ENCODE assay signal across 12 cellular contexts in genomic region chr18:35688757-35689156, GRCh38.
DNase-seq lines count a peak whose midpoint lies in the region; ATAC-seq and TF ChIP-seq lines count a peak whose summit lies in the region.
"Had no signal": no experiment of that assay in that cellular context is flagged by ENCODE, and none has a peak within 500 bp of the region (broad histone marks: within the 10 kb centered on the region; RNA-seq: fewer than 3 reads in every experiment).

No MANE protein-coding gene starts in this region.

- H3K9me3 Mint-ChIP-seq in activated T-helper 17 cell treated with anti-CD3 and anti-CD28 coated beads, Interleukin-2, amount 50 U/mL, for 72 hours: no peaks in the 10 kb centered on the region

- no peak overlapping the region for H3K27ac Mint-ChIP-seq in activated T-helper 17 cell treated with anti-CD3 and anti-CD28 coated beads, Interleukin-2, amount 50 U/mL, for 72 hours

- ATAC-seq in GM18519 (IDR thresholded peaks at IDR 0.05; ENCODE audit: low FRiP score, unreplicated experiment) (peak; percentile 92), GM21529 (IDR thresholded peaks at IDR 0.05; ENCODE audit: unreplicated experiment) (peak; percentile 54), HG03280 (IDR thresholded peaks at IDR 0.05; ENCODE audit: unreplicated experiment) (peak; percentile 75)
- ATAC-seq in activated T-helper 17 cell treated with anti-CD3 and anti-CD28 coated beads, Interleukin-2, amount 50 U/mL, for 72 hours (replicated peaks): no peak

- H3K36me3 Mint-ChIP-seq in activated T-helper 17 cell treated with anti-CD3 and anti-CD28 coated beads, Interleukin-2, amount 50 U/mL, for 72 hours (ENCODE audit: low read depth): peaks cover 61% of the 10 kb centered on the region

- H3K36me3 ChIP-seq in MG63: peaks cover 17% of the 10 kb centered on the region; the same call in 1 of the 2 replicates
- H3K36me3 ChIP-seq: uterus had no signal

- H3K4me3 Mint-ChIP-seq in activated T-helper 17 cell treated with anti-CD3 and anti-CD28 coated beads, Interleukin-2, amount 50 U/mL, for 72 hours: no peak overlapping the region

- no peaks in the 10 kb centered on the region for H3K9me3 ChIP-seq in MG63
- H3K9me3 ChIP-seq: neutrophil, uterus had no signal

- TF ChIP-seq CTCF in fibroblast of villous mesenchyme (IDR thresholded peaks at IDR 0.05; ENCODE audit: insufficient read depth, low read depth, low read length): no peak

- no peaks in the 10 kb centered on the region for H3K27me3 ChIP-seq in MG63
- H3K27me3 ChIP-seq: neutrophil, uterus had no signal

- DNase-seq in fibroblast of villous mesenchyme (ENCODE audit: low read depth) (peak; percentile 13), NCI-H774 (lab: John Stamatoyannopoulos, UW) (no peak), MG63 (no peak)
- DNase-seq in NK-92 treated with Interleukin-12 subunit alpha and Interleukin-12 subunit beta, amount 100 ng/mL, for 24 hours (lab: John Stamatoyannopoulos, UW): no peak
- DNase-seq: amniotic stem cell, NCI-H1694 treated with DMSO at 0.1 percent for 48 hours, uterus had no signal

- no peak overlapping the region for H3K4me3 ChIP-seq in fibroblast of villous mesenchyme (ENCODE audit: low read depth, low read length)
- no peak overlapping the region for H3K4me3 ChIP-seq in MG63
- H3K4me3 ChIP-seq: uterus had no signal

- no peaks in the 10 kb centered on the region for H3K4me1 Mint-ChIP-seq in activated T-helper 17 cell treated with anti-CD3 and anti-CD28 coated beads, Interleukin-2, amount 50 U/mL, for 72 hours

- H3K27me3 Mint-ChIP-seq in activated T-helper 17 cell treated with anti-CD3 and anti-CD28 coated beads, Interleukin-2, amount 50 U/mL, for 72 hours: no peaks in the 10 kb centered on the region
